Comparison of ENCODE assay signal across 30 cellular contexts in genomic region chr3:119444590-119444989, GRCh38.
"Had no signal": no experiment of that assay in that cellular context is flagged by ENCODE, and none has a peak within 500 bp of the region (broad histone marks: within the 10 kb centered on the region; RNA-seq: fewer than 3 reads in every experiment).

No MANE protein-coding gene starts in this region.

- H3K36me3 ChIP-seq: prostate gland had no signal

- H3K9me3 Mint-ChIP-seq: immature natural killer cell; naive thymus-derived CD8-positive, alpha-beta T cell; stimulated activated memory B cell treated with anti-CD40 and anti-IgM and Interleukin-4, amounts not matched to agents 10 μg/mL and 1 μg/mL and 100 μg/mL, for 72 hours had no signal

- H3K27ac Mint-ChIP-seq: nephron; stimulated activated memory B cell treated with anti-CD40 and anti-IgM and Interleukin-4, amounts not matched to agents 10 μg/mL and 1 μg/mL and 100 μg/mL, for 72 hours had no signal

- H3K4me3 ChIP-seq: left lung, lower lobe of right lung, pancreas, prostate gland, sigmoid colon, spleen, suprapubic skin, thoracic aorta, tibial artery, upper lobe of right lung had no signal

- H3K4me1 Mint-ChIP-seq: nephron; stimulated activated memory B cell treated with anti-CD40 and anti-IgM and Interleukin-4, amounts not matched to agents 10 μg/mL and 1 μg/mL and 100 μg/mL, for 72 hours had no signal

- H3K9me3 ChIP-seq: left lung, lower lobe of right lung, pancreas, prostate gland, sigmoid colon, spleen, suprapubic skin, thoracic aorta, tibial artery, upper lobe of right lung had no signal

- H3K27me3 Mint-ChIP-seq: naive thymus-derived CD8-positive, alpha-beta T cell; stimulated activated memory B cell treated with anti-CD40 and anti-IgM and Interleukin-4, amounts not matched to agents 10 μg/mL and 1 μg/mL and 100 μg/mL, for 72 hours had no signal

- FAIRE-seq: islet of Langerhans, kidney, pancreas, small intestine, urothelium cell line had no signal

- DNase-seq: hypothalamus; immature natural killer cell; kidney; left colon; left lung; lower lobe of right lung; mammary epithelial cell; mesenchymal stem cell; naive thymus-derived CD8-positive, alpha-beta T cell; nucleus accumbens; pancreas; posterior cingulate gyrus; retina; right cardiac atrium; sigmoid colon; small intestine; spleen; stimulated activated CD4-positive, alpha-beta T cell treated with anti-CD3 and anti-CD28 coated beads, Interleukin-4, amount 100 ng/mL, for 24 hours; stimulated activated naive CD4-positive, alpha-beta T cell treated with Interleukin-2 at 50 U/mL for 16 hours; tibial artery; trophoblast cell; upper lobe of right lung had no signal

- H3K27ac ChIP-seq: left lung, lower lobe of right lung, pancreas, prostate gland, sigmoid colon, spleen, suprapubic skin, thoracic aorta, tibial artery, upper lobe of right lung had no signal

- H3K27me3 ChIP-seq: left lung, pancreas, sigmoid colon, spleen, suprapubic skin, tibial artery, upper lobe of right lung had no signal

- H3K4me1 ChIP-seq: left lung, lower lobe of right lung, pancreas, prostate gland, sigmoid colon, spleen, suprapubic skin, tibial artery, upper lobe of right lung had no signal

- ATAC-seq: left colon; left lung; lower lobe of right lung; naive thymus-derived CD8-positive, alpha-beta T cell; pancreas; right cardiac atrium; stimulated activated memory B cell treated with anti-CD40 and anti-IgM and Interleukin-4, amounts not matched to agents 10 μg/mL and 1 μg/mL and 100 μg/mL, for 72 hours; upper lobe of right lung had no signal

- H3K4me3 Mint-ChIP-seq: immature natural killer cell; naive thymus-derived CD8-positive, alpha-beta T cell; nephron; neural crest cell; stimulated activated memory B cell treated with anti-CD40 and anti-IgM and Interleukin-4, amounts not matched to agents 10 μg/mL and 1 μg/mL and 100 μg/mL, for 72 hours had no signal
